9 cellular contexts compared by ENCODE assay signal in the genomic region with DNA sequence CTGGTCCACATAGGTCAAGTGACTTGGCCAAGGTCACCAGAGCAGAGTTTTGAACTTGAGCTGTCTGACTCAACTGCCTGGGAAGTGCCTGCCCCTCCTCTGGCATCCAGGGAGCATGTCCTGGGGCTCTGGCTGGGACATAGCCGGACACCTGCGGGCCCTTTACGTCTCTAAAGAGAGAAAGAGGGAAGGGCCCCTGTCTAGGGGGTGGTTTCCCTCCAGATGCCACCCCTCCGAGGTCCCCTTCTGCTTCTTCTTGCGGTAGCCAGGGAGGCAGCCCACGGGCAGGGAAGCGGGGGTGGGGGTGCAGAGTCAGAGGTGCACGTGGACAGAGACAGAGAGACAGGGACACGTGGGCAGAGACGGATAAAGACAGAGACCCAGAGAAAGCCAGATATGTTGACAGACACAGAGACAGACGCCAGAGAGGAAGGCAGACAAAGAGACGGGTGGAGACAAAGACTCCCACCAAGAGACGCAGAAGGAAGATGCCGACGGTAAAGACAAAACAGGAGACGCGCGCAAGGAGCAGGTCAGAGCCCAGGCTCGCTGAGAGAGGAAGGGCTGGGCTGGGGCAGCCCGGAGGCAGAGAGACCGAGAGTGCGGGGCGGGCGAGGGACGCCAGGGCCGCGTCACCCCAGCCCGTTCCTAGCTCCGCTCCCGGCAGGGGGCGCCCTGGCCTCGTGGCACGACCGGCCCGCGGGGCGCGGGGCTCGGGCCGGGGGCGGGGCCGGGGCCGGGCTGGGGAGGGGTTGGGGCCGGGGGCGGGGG. TPM values are rescaled to one million over a fixed set of nuclear protein-coding genes. Genes with fewer than 3 reads are reported as not detected.
DNase-seq lines count a peak whose midpoint lies in the region; ATAC-seq and TF ChIP-seq lines count a peak whose summit lies in the region.
"Had no signal": no experiment of that assay in that cellular context is flagged by ENCODE, and none has a peak within 500 bp of the region (broad histone marks: within the 10 kb centered on the region; RNA-seq: fewer than 3 reads in every experiment).

No MANE protein-coding gene starts in this region.

- intact Hi-C loops in activated B cell treated with CpG ODN at 0.5 μM for 24 hours (cut with micrococcal nuclease) (loop anchor here (1.0 to 5.0 kb wide), 4 partner anchors 26 to 909 kb away; no protein-coding TSS in a partner anchor), left lung (cut with DNase I) (loop anchor here in 1 of 2 donors (10.0 kb wide), 1 partner anchor 86 kb away; no protein-coding TSS in a partner anchor)

- no peak overlapping the region for H3K4me3 ChIP-seq in LNCaP clone FGC (ENCODE audit: low read depth, low read length)
- peak overlapping the region in 1 of 2 donors; percentile 47 for H3K4me3 ChIP-seq in left lung

- no peaks in the 10 kb centered on the region for H3K9me3 Mint-ChIP-seq in activated B cell treated with CpG ODN at 0.5 μM for 24 hours

- no peaks in the 10 kb centered on the region for H3K36me3 ChIP-seq in left lung

- peaks cover 8 to 76% of the 10 kb centered on the region in 2 donors for H3K27me3 ChIP-seq in left lung

- no peaks in the 10 kb centered on the region for H3K36me3 Mint-ChIP-seq in activated B cell treated with CpG ODN at 0.5 μM for 24 hours (ENCODE audit: low read depth)

- peaks cover 22 to 47% of the 10 kb centered on the region in 2 donors for H3K4me1 ChIP-seq in left lung

- CTCF ChIA-PET in activated B cell treated with CpG ODN at 0.5 μM for 24 hours (lab: Charles Lee): interaction anchor here (1.0 to 4.7 kb wide), 9 partner anchors 10 to 455 kb away, joined by 3 to 50 read pairs (median 4); no protein-coding TSS in a partner anchor

- peak; percentile 86 for DNase-seq in DMS53 (lab: John Stamatoyannopoulos, UW)
- no peak for DNase-seq in LNCaP clone FGC (ENCODE audit: low read depth)
- peak; percentile 79 for DNase-seq in activated B cell treated with CpG ODN at 0.5 μM for 24 hours
- peak; percentile 55 for DNase-seq in cerebellum (ENCODE audit: low spot score)
- peak; percentile 73 to 98 for DNase-seq in left lung
- peak; percentile 3 to 67 (median 7) for DNase-seq in stimulated activated CD4-positive, alpha-beta T cell treated with anti-CD3 and anti-CD28 coated beads, TNF-alpha, amount 100 ng/mL, for 1 hour (ENCODE audit: low read depth in 3 of 3, low spot score in 1 of 3)
- DNase-seq in occipital lobe (lab: John Stamatoyannopoulos, UW): no peak

- peak; percentile 58 for TF ChIP-seq CTCF in LNCaP clone FGC (IDR thresholded peaks at IDR 0.05; ENCODE audit: control insufficient read depth, extremely low read depth, insufficient read depth)
- TF ChIP-seq CTCF in activated B cell treated with CpG ODN at 0.5 μM for 24 hours (IDR thresholded peaks at IDR 0.05): no peak
- peak; percentile 31 to 75 for TF ChIP-seq CTCF in left lung (IDR thresholded peaks at IDR 0.05)

- H3K27me3 Mint-ChIP-seq in activated B cell treated with CpG ODN at 0.5 μM for 24 hours: peaks cover 31% of the 10 kb centered on the region

- ATAC-seq in activated B cell treated with CpG ODN at 0.5 μM for 24 hours (ENCODE audit: low read depth): peak; percentile 96
- peak; percentile 83 for ATAC-seq in left lung
- no peak for ATAC-seq in HG02981 (IDR thresholded peaks at IDR 0.05; ENCODE audit: unreplicated experiment)

- peaks cover 17% of the 10 kb centered on the region for H3K4me1 Mint-ChIP-seq in activated B cell treated with CpG ODN at 0.5 μM for 24 hours

- H3K27ac ChIP-seq in left lung: no peak overlapping the region

- H3K27ac Mint-ChIP-seq in activated B cell treated with CpG ODN at 0.5 μM for 24 hours: peak overlapping the region; percentile 4

- H3K9me3 ChIP-seq in left lung: no peaks in the 10 kb centered on the region

- POLR2A ChIA-PET in activated B cell treated with CpG ODN at 0.5 μM for 24 hours (lab: Charles Lee): interaction anchor here (1.5 to 3.1 kb wide), 3 partner anchors 10 to 26 kb away, joined by 4 to 10 read pairs (median 9); no protein-coding TSS in a partner anchor

- H3K4me3 Mint-ChIP-seq in activated B cell treated with CpG ODN at 0.5 μM for 24 hours: peak overlapping the region; percentile 78

RNA-seq across cellular contexts. Expression of a gene that starts 0.5 kb away (rescaled TPM):
- total RNA-seq in activated B cell treated with CpG ODN at 0.5 μM for 24 hours (14.7 and 19.0 TPM in 2 replicates), cerebellum (4.4 TPM), left lung (100 to 1,000 TPM; 148 to 198 TPM), occipital lobe (1.4 TPM)
- total RNA-seq: T-helper 1 cell treated with Interleukin-12 subunit alpha and Interleukin-12 subunit beta and Interleukin-4 antibody, amounts not matched to agents 30 ng/mL and 1 ng/mL, for 36 hours had no signal

Comparison
In these comparisons a context has a peak if more than half of its experiments do, and no peak if none do; other contexts are left out.
1. DNase-seq: peak in DMS53 (single experiment), activated B cell treated with CpG ODN at 0.5 μM for 24 hours (single experiment), cerebellum (single experiment), left lung (2 of 2) and stimulated activated CD4-positive, alpha-beta T cell treated with anti-CD3 and anti-CD28 coated beads, TNF-alpha, amount 100 ng/mL, for 1 hour (3 of 3); none in LNCaP clone FGC (single experiment) and occipital lobe (single experiment).